In genomic region chr12:94220804-94221203, GRCh38 we compare ENCODE assay signal across 19 cellular contexts.
DNase-seq lines count a peak whose midpoint lies in the region; ATAC-seq and TF ChIP-seq lines count a peak whose summit lies in the region.
"Had no signal": no experiment of that assay in that cellular context is flagged by ENCODE, and none has a peak within 500 bp of the region (broad histone marks: within the 10 kb centered on the region; RNA-seq: fewer than 3 reads in every experiment).

No MANE protein-coding gene starts in this region.

- H4K20me1 ChIP-seq in OCI-LY7 (ENCODE audit: insufficient read depth, low read length) (no peaks in the 10 kb centered on the region), smooth muscle cell (ENCODE audit: low read depth) (no peaks in the 10 kb centered on the region)
- H4K20me1 ChIP-seq: BLaER1 had no signal

- no peak for TF ChIP-seq CTCF in activated CD8-positive, alpha-beta T cell treated with anti-CD3 and anti-CD28 coated beads for 36 hours (IDR thresholded peaks at IDR 0.05)
- TF ChIP-seq CTCF in OCI-LY7 (conservative IDR thresholded peaks at IDR 0.05; ENCODE audit: low read length) (no peak), smooth muscle cell (IDR thresholded peaks at IDR 0.05; ENCODE audit: borderline replicate concordance, insufficient read depth, poor library complexity, severe bottlenecking) (no peak), mucosa of descending colon (IDR thresholded peaks at IDR 0.05) (no peak)

- no peaks in the 10 kb centered on the region for H3F3A ChIP-seq in smooth muscle cell (ENCODE audit: low read depth)

- no peaks in the 10 kb centered on the region for H3K9me3 Mint-ChIP-seq in activated CD8-positive, alpha-beta T cell treated with anti-CD3 and anti-CD28 coated beads, Interleukin-2, amount 10 ng/mL, durations not matched to agents 7 days and 5 days (ENCODE audit: insufficient read depth)
- no peaks in the 10 kb centered on the region for H3K9me3 Mint-ChIP-seq in activated CD8-positive, alpha-beta T cell treated with anti-CD3 and anti-CD28 coated beads for 36 hours
- no peaks in the 10 kb centered on the region for H3K9me3 Mint-ChIP-seq in stimulated activated memory B cell treated with anti-CD40 and anti-IgM and Interleukin-4, amounts not matched to agents 10 μg/mL and 1 μg/mL and 100 μg/mL, for 72 hours
- H3K9me3 Mint-ChIP-seq: CD14-positive monocyte; CD4-positive, alpha-beta memory T cell; H9 had no signal

- H3K27me3 Mint-ChIP-seq in activated CD8-positive, alpha-beta T cell treated with anti-CD3 and anti-CD28 coated beads, Interleukin-2, amount 10 ng/mL, durations not matched to agents 7 days and 5 days (ENCODE audit: low read depth): no peaks in the 10 kb centered on the region
- no peaks in the 10 kb centered on the region for H3K27me3 Mint-ChIP-seq in activated CD8-positive, alpha-beta T cell treated with anti-CD3 and anti-CD28 coated beads for 36 hours
- H3K27me3 Mint-ChIP-seq in stimulated activated memory B cell treated with anti-CD40 and anti-IgM and Interleukin-4, amounts not matched to agents 10 μg/mL and 1 μg/mL and 100 μg/mL, for 72 hours: no peaks in the 10 kb centered on the region
- H3K27me3 Mint-ChIP-seq: CD4-positive, alpha-beta memory T cell had no signal

- no peak for ATAC-seq in activated CD8-positive, alpha-beta T cell treated with anti-CD3 and anti-CD28 coated beads, Interleukin-2, amount 10 ng/mL, durations not matched to agents 7 days and 5 days
- no peak for ATAC-seq in activated CD8-positive, alpha-beta T cell treated with anti-CD3 and anti-CD28 coated beads for 36 hours
- no peak for ATAC-seq in stimulated activated memory B cell treated with anti-CD40 and anti-IgM and Interleukin-4, amounts not matched to agents 10 μg/mL and 1 μg/mL and 100 μg/mL, for 72 hours
- ATAC-seq in mucosa of descending colon: no peak
- ATAC-seq: A549, HepG2 had no signal

- POLR2A ChIA-PET in activated CD8-positive, alpha-beta T cell treated with anti-CD3 and anti-CD28 coated beads, Interleukin-2, amount 10 ng/mL, durations not matched to agents 7 days and 5 days (lab: Charles Lee): interaction anchor here (1.3 kb wide), 1 partner anchor 13 kb away, joined by 4 read pairs; no protein-coding TSS in a partner anchor
- POLR2A ChIA-PET in activated CD8-positive, alpha-beta T cell treated with anti-CD3 and anti-CD28 coated beads for 36 hours (lab: Charles Lee): interaction anchor here (0.8 kb wide), 1 partner anchor 12 kb away, joined by 4 read pairs; no protein-coding TSS in a partner anchor
- POLR2A ChIA-PET in OCI-LY7 (lab: Charles Lee): interaction anchor here (0.6 to 6.0 kb wide), 4 partner anchors 13 to 800 kb away, joined by 3 to 68 read pairs (median 4); no protein-coding TSS in a partner anchor

- no peak overlapping the region for H3K4me3 Mint-ChIP-seq in activated CD8-positive, alpha-beta T cell treated with anti-CD3 and anti-CD28 coated beads, Interleukin-2, amount 10 ng/mL, durations not matched to agents 7 days and 5 days
- no peak overlapping the region for H3K4me3 Mint-ChIP-seq in activated CD8-positive, alpha-beta T cell treated with anti-CD3 and anti-CD28 coated beads for 36 hours
- no peak overlapping the region for H3K4me3 Mint-ChIP-seq in stimulated activated memory B cell treated with anti-CD40 and anti-IgM and Interleukin-4, amounts not matched to agents 10 μg/mL and 1 μg/mL and 100 μg/mL, for 72 hours
- H3K4me3 Mint-ChIP-seq: CD14-positive monocyte; CD4-positive, alpha-beta memory T cell; H9 had no signal

- peak overlapping the region; percentile 53 for H3K27ac Mint-ChIP-seq in activated CD8-positive, alpha-beta T cell treated with anti-CD3 and anti-CD28 coated beads, Interleukin-2, amount 10 ng/mL, durations not matched to agents 7 days and 5 days
- H3K27ac Mint-ChIP-seq in activated CD8-positive, alpha-beta T cell treated with anti-CD3 and anti-CD28 coated beads for 36 hours: no peak overlapping the region
- peak overlapping the region; percentile 72 for H3K27ac Mint-ChIP-seq in stimulated activated memory B cell treated with anti-CD40 and anti-IgM and Interleukin-4, amounts not matched to agents 10 μg/mL and 1 μg/mL and 100 μg/mL, for 72 hours
- H3K27ac Mint-ChIP-seq: H9 had no signal

- no peaks in the 10 kb centered on the region for H3K36me3 ChIP-seq in OCI-LY7 (ENCODE audit: insufficient read depth, low read length)
- no peaks in the 10 kb centered on the region for H3K36me3 ChIP-seq in smooth muscle cell (ENCODE audit: low read depth)
- no peaks in the 10 kb centered on the region for H3K36me3 ChIP-seq in mucosa of descending colon (ENCODE audit: low read depth)
- H3K36me3 ChIP-seq: BLaER1 had no signal

- H3K9me2 ChIP-seq in OCI-LY7 (ENCODE audit: insufficient read depth, low read length): no peaks in the 10 kb centered on the region

- 80% methylated on average over 5 of the region's 5 CpGs for WGBS in smooth muscle cell (ENCODE audit: low lambda C conversion rate)

- no peaks in the 10 kb centered on the region for H3K4me1 Mint-ChIP-seq in activated CD8-positive, alpha-beta T cell treated with anti-CD3 and anti-CD28 coated beads, Interleukin-2, amount 10 ng/mL, durations not matched to agents 7 days and 5 days (ENCODE audit: low read depth)
- no peaks in the 10 kb centered on the region for H3K4me1 Mint-ChIP-seq in activated CD8-positive, alpha-beta T cell treated with anti-CD3 and anti-CD28 coated beads for 36 hours (ENCODE audit: low read depth)
- H3K4me1 Mint-ChIP-seq in stimulated activated memory B cell treated with anti-CD40 and anti-IgM and Interleukin-4, amounts not matched to agents 10 μg/mL and 1 μg/mL and 100 μg/mL, for 72 hours: peaks cover 33% of the 10 kb centered on the region
- H3K4me1 Mint-ChIP-seq: CD14-positive monocyte; CD4-positive, alpha-beta memory T cell had no signal

- no peak for DNase-seq in activated CD8-positive, alpha-beta T cell treated with anti-CD3 and anti-CD28 coated beads, Interleukin-2, amount 10 ng/mL, durations not matched to agents 7 days and 5 days
- DNase-seq in activated CD8-positive, alpha-beta T cell treated with anti-CD3 and anti-CD28 coated beads for 36 hours: no peak
- DNase-seq in OCI-LY7 (ENCODE audit: low spot score) (peak; percentile 65), germinal center (ENCODE audit: low spot score) (peak; percentile 38), smooth muscle cell (lab: John Stamatoyannopoulos, UW; ENCODE audit: unreplicated experiment) (no peak), head of caudate nucleus (no peak), mucosa of descending colon (no peak)
- DNase-seq: AML-193; CD4-positive, alpha-beta memory T cell; DMS153; DMS79; GDM1; H9 had no signal

- no peak overlapping the region for H3K4me3 ChIP-seq in OCI-LY7 (ENCODE audit: low read depth, low read length, poor library complexity, severe bottlenecking)
- H3K4me3 ChIP-seq in smooth muscle cell: no peak overlapping the region
- no peak overlapping the region for H3K4me3 ChIP-seq in mucosa of descending colon
- H3K4me3 ChIP-seq: A549, BLaER1 had no signal

- CTCF ChIA-PET in activated CD8-positive, alpha-beta T cell treated with anti-CD3 and anti-CD28 coated beads, Interleukin-2, amount 10 ng/mL, durations not matched to agents 7 days and 5 days (lab: Charles Lee): no interaction called here
- CTCF ChIA-PET in activated CD8-positive, alpha-beta T cell treated with anti-CD3 and anti-CD28 coated beads for 36 hours (lab: Charles Lee): interaction anchor here (1.5 kb wide), 1 partner anchor 86 kb away, joined by 5 read pairs; no protein-coding TSS in a partner anchor
- CTCF ChIA-PET in OCI-LY7 (lab: Charles Lee; ENCODE audit: unreplicated experiment): interaction anchor here (0.8 to 1.4 kb wide), 4 partner anchors 12 to 86 kb away, joined by 4 to 7 read pairs (median 4); no protein-coding TSS in a partner anchor

- H3K4me1 ChIP-seq in OCI-LY7 (ENCODE audit: insufficient read depth, low read length, poor library complexity, severe bottlenecking) (peaks cover 22% of the 10 kb centered on the region), smooth muscle cell (ENCODE audit: low read depth) (peaks cover 1% of the 10 kb centered on the region), mucosa of descending colon (ENCODE audit: low read depth) (no peaks in the 10 kb centered on the region)
- H3K4me1 ChIP-seq: A549 had no signal

- no peak overlapping the region for H2AFZ ChIP-seq in OCI-LY7 (ENCODE audit: low read length)
- no peak overlapping the region for H2AFZ ChIP-seq in smooth muscle cell (ENCODE audit: low read depth)

- H3K27me3 ChIP-seq in smooth muscle cell (ENCODE audit: low read depth): peaks cover 73% of the 10 kb centered on the region
- H3K27me3 ChIP-seq: BLaER1 had no signal

- H3K79me2 ChIP-seq in OCI-LY7 (ENCODE audit: insufficient read depth, low read depth, low read length): no peaks in the 10 kb centered on the region
- H3K79me2 ChIP-seq in smooth muscle cell (ENCODE audit: low read depth): no peaks in the 10 kb centered on the region

- intact Hi-C loops in activated CD8-positive, alpha-beta T cell treated with anti-CD3 and anti-CD28 coated beads for 36 hours (cut with micrococcal nuclease): no loop called here
- intact Hi-C loops in OCI-LY7 (cut with micrococcal nuclease; ENCODE audit: unreplicated experiment) (no loop called here), head of caudate nucleus (cut with DNase I) (no loop called here), mucosa of descending colon (cut with DNase I, micrococcal nuclease) (no loop called here)

- H3K27ac ChIP-seq in OCI-LY7 (ENCODE audit: low read depth, low read length, poor library complexity, severe bottlenecking) (no peak overlapping the region), smooth muscle cell (ENCODE audit: low read depth) (no peak overlapping the region)
- H3K27ac ChIP-seq: 22Rv1, A549, BLaER1 had no signal

- no peak overlapping the region for H3K9ac ChIP-seq in smooth muscle cell (ENCODE audit: low read depth)
- H3K9ac ChIP-seq: BLaER1 had no signal

- BruUV-seq in OCI-LY7 (replicated peaks; lab: Mats Ljungman, UMichigan): no TSS peak

- H3K9me3 ChIP-seq in OCI-LY7 (ENCODE audit: low read length) (no peaks in the 10 kb centered on the region), smooth muscle cell (replicated peaks; ENCODE audit: low read depth) (no peaks in the 10 kb centered on the region), mucosa of descending colon (no peaks in the 10 kb centered on the region)
- H3K9me3 ChIP-seq: A549, BLaER1 had no signal

- peaks cover 51% of the 10 kb centered on the region for H3K36me3 Mint-ChIP-seq in activated CD8-positive, alpha-beta T cell treated with anti-CD3 and anti-CD28 coated beads, Interleukin-2, amount 10 ng/mL, durations not matched to agents 7 days and 5 days (ENCODE audit: low read depth)
- peaks cover 4% of the 10 kb centered on the region for H3K36me3 Mint-ChIP-seq in activated CD8-positive, alpha-beta T cell treated with anti-CD3 and anti-CD28 coated beads for 36 hours (ENCODE audit: low read depth)
- H3K36me3 Mint-ChIP-seq in stimulated activated memory B cell treated with anti-CD40 and anti-IgM and Interleukin-4, amounts not matched to agents 10 μg/mL and 1 μg/mL and 100 μg/mL, for 72 hours: peaks cover 47% of the 10 kb centered on the region

- H3K4me2 ChIP-seq in OCI-LY7 (ENCODE audit: low read length) (peak overlapping the region; percentile 44), smooth muscle cell (no peak overlapping the region)
- H3K4me2 ChIP-seq: A549, BLaER1 had no signal

Comparison
In these comparisons a context has a peak if more than half of its experiments do, and no peak if none do; other contexts are left out.
1. DNase-seq: peak in OCI-LY7 (single experiment) and germinal center (single experiment); none in activated CD8-positive, alpha-beta T cell treated with anti-CD3 and anti-CD28 coated beads, Interleukin-2, amount 10 ng/mL, durations not matched to agents 7 days and 5 days (single experiment), activated CD8-positive, alpha-beta T cell treated with anti-CD3 and anti-CD28 coated beads for 36 hours (single experiment), smooth muscle cell (single experiment), head of caudate nucleus (0 of 42) and mucosa of descending colon (0 of 3).